Comparison of ENCODE assay signal across 22 cellular contexts in the genomic region with DNA sequence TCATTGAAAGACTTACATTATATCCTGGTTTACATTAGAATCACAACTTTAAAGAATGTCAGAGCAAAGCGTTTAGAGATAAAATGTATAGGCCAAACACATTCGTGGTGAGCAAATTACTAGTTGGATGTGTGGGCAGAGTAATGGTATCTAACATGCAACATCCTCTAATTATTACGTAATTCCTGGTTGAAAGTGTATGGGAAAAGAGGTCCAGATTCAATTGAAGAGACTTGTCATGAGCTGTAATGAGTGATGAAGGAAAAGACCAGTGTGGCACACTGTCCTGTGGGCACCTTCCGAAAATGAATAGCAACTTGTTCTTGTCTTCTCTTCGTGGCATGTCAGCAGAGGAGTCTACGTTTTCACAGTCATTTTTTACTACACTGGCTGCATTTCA.
DNase-seq lines count a peak whose midpoint lies in the region; ATAC-seq, FAIRE-seq and TF ChIP-seq lines count a peak whose summit lies in the region.
"Had no signal": no experiment of that assay in that cellular context is flagged by ENCODE, and none has a peak within 500 bp of the region (broad histone marks: within the 10 kb centered on the region; RNA-seq: fewer than 3 reads in every experiment).

No MANE protein-coding gene starts in this region.

- H3K36me3 ChIP-seq in bronchial epithelial cell (ENCODE audit: control insufficient read depth, insufficient read depth, low read length) (no peaks in the 10 kb centered on the region), mesenchymal stem cell (ENCODE audit: control insufficient read depth in 1 of 2, insufficient read depth in 2 of 2, low read depth in 1 of 2, low read length in 2 of 2) (no peaks in the 10 kb centered on the region)
- H3K36me3 ChIP-seq: gastroesophageal sphincter had no signal

- in situ Hi-C loops in GM13977 (cut with MboI; ENCODE audit: low pct_unique_long_range_greater_than_20kb, low sequenced_read_pairs, unreplicated experiment) = no loop called here

- H3K27me3 ChIP-seq in bronchial epithelial cell (ENCODE audit: control insufficient read depth, insufficient read depth, low read length) = no peaks in the 10 kb centered on the region
- H3K27me3 ChIP-seq in mesenchymal stem cell (ENCODE audit: control insufficient read depth in 1 of 2, insufficient read depth in 1 of 2, low read length in 2 of 2) = no peaks in the 10 kb centered on the region
- H3K27me3 ChIP-seq: gastroesophageal sphincter had no signal

- 76% methylated on average over 6 of the region's 6 CpGs for WGBS in mesenchymal stem cell

- H3K9me3 ChIP-seq in mesenchymal stem cell (ENCODE audit: control insufficient read depth, low read length) = no peaks in the 10 kb centered on the region
- H3K9me3 ChIP-seq: gastroesophageal sphincter, mucosa of descending colon had no signal

- ATAC-seq in stimulated activated memory B cell treated with anti-CD40 and anti-IgM and Interleukin-4, amounts not matched to agents 10 μg/mL and 1 μg/mL and 100 μg/mL, for 72 hours = no peak
- ATAC-seq: activated CD8-positive, alpha-beta memory T cell treated with anti-CD3 and anti-CD28 coated beads, Interleukin-2, amount 10 ng/mL, durations not matched to agents 7 days and 5 days; CD8-positive, alpha-beta T cell; gastroesophageal sphincter; K562; left colon; mucosa of descending colon had no signal

- no peak overlapping the region for H3K4me3 ChIP-seq in AG10803 (ENCODE audit: low read length)
- H3K4me3 ChIP-seq in bronchial epithelial cell (ENCODE audit: low read depth, low read length) = no peak overlapping the region
- no peak overlapping the region for H3K4me3 ChIP-seq in mesenchymal stem cell (ENCODE audit: insufficient read depth in 1 of 2, low read depth in 1 of 2, low read length in 2 of 2)
- H3K4me3 ChIP-seq: gastroesophageal sphincter, K562, mucosa of descending colon had no signal

- no peaks in the 10 kb centered on the region for H3K27me3 Mint-ChIP-seq in stimulated activated memory B cell treated with anti-CD40 and anti-IgM and Interleukin-4, amounts not matched to agents 10 μg/mL and 1 μg/mL and 100 μg/mL, for 72 hours
- no peaks in the 10 kb centered on the region for H3K27me3 Mint-ChIP-seq in activated naive CD4-positive, alpha-beta T cell treated with anti-CD3 and anti-CD28 coated beads, Interleukin-2, amount 10 ng/mL, durations not matched to agents 7 days and 5 days
- H3K27me3 Mint-ChIP-seq: activated CD8-positive, alpha-beta memory T cell treated with anti-CD3 and anti-CD28 coated beads, Interleukin-2, amount 10 ng/mL, durations not matched to agents 7 days and 5 days had no signal

- no peak for TF ChIP-seq CTCF in AG10803 (conservative IDR thresholded peaks at IDR 0.05; ENCODE audit: low read length)
- no peak for TF ChIP-seq CTCF in bronchial epithelial cell (IDR thresholded peaks at IDR 0.05; ENCODE audit: insufficient read depth, low read length, severe bottlenecking)
- no peak for TF ChIP-seq CTCF in GM13977 (IDR thresholded peaks at IDR 0.05; ENCODE audit: extremely low read depth, insufficient read depth, missing control alignments)

- H3K23ac ChIP-seq in mesenchymal stem cell (ENCODE audit: low read length in 2 of 2) = no peak overlapping the region

- no peak overlapping the region for H2AK5ac ChIP-seq in mesenchymal stem cell (ENCODE audit: low read length, severe bottlenecking)

- H2AFZ ChIP-seq in mesenchymal stem cell (ENCODE audit: low read depth, low read length) = no peak overlapping the region

- CTCF ChIA-PET in activated naive CD4-positive, alpha-beta T cell treated with anti-CD3 and anti-CD28 coated beads, Interleukin-2, amount 10 ng/mL, durations not matched to agents 7 days and 5 days (lab: Charles Lee) = interaction anchor here (0.6 kb wide), 1 partner anchor 772 kb away, joined by 3 read pairs; no protein-coding TSS in a partner anchor

- H3K4me3 Mint-ChIP-seq in stimulated activated memory B cell treated with anti-CD40 and anti-IgM and Interleukin-4, amounts not matched to agents 10 μg/mL and 1 μg/mL and 100 μg/mL, for 72 hours = no peak overlapping the region
- H3K4me3 Mint-ChIP-seq in activated naive CD4-positive, alpha-beta T cell treated with anti-CD3 and anti-CD28 coated beads, Interleukin-2, amount 10 ng/mL, durations not matched to agents 7 days and 5 days = no peak overlapping the region
- H3K4me3 Mint-ChIP-seq: activated CD8-positive, alpha-beta memory T cell treated with anti-CD3 and anti-CD28 coated beads, Interleukin-2, amount 10 ng/mL, durations not matched to agents 7 days and 5 days; CD8-positive, alpha-beta T cell had no signal

- H2BK5ac ChIP-seq in mesenchymal stem cell (ENCODE audit: low read depth, low read length, poor library complexity, severe bottlenecking) = no peak overlapping the region

- no peak overlapping the region for H3K4ac ChIP-seq in mesenchymal stem cell (ENCODE audit: low read depth in 1 of 2, low read length in 2 of 2)

- no peak overlapping the region for H3K27ac ChIP-seq in mesenchymal stem cell (ENCODE audit: low read length, poor library complexity, severe bottlenecking)
- H3K27ac ChIP-seq: gastroesophageal sphincter had no signal

- H3K79me1 ChIP-seq in mesenchymal stem cell (replicated peaks; ENCODE audit: low read length, poor library complexity, severe bottlenecking) = no peaks in the 10 kb centered on the region

- no peak overlapping the region for H3K27ac Mint-ChIP-seq in stimulated activated memory B cell treated with anti-CD40 and anti-IgM and Interleukin-4, amounts not matched to agents 10 μg/mL and 1 μg/mL and 100 μg/mL, for 72 hours
- no peak overlapping the region for H3K27ac Mint-ChIP-seq in activated naive CD4-positive, alpha-beta T cell treated with anti-CD3 and anti-CD28 coated beads, Interleukin-2, amount 10 ng/mL, durations not matched to agents 7 days and 5 days
- H3K27ac Mint-ChIP-seq: activated CD8-positive, alpha-beta memory T cell treated with anti-CD3 and anti-CD28 coated beads, Interleukin-2, amount 10 ng/mL, durations not matched to agents 7 days and 5 days; CD8-positive, alpha-beta T cell had no signal

- no peak overlapping the region for H3K14ac ChIP-seq in mesenchymal stem cell (ENCODE audit: low read length in 2 of 2)

- H3K4me1 Mint-ChIP-seq in stimulated activated memory B cell treated with anti-CD40 and anti-IgM and Interleukin-4, amounts not matched to agents 10 μg/mL and 1 μg/mL and 100 μg/mL, for 72 hours = no peaks in the 10 kb centered on the region
- H3K4me1 Mint-ChIP-seq in activated naive CD4-positive, alpha-beta T cell treated with anti-CD3 and anti-CD28 coated beads, Interleukin-2, amount 10 ng/mL, durations not matched to agents 7 days and 5 days = no peaks in the 10 kb centered on the region
- H3K4me1 Mint-ChIP-seq: activated CD8-positive, alpha-beta memory T cell treated with anti-CD3 and anti-CD28 coated beads, Interleukin-2, amount 10 ng/mL, durations not matched to agents 7 days and 5 days had no signal

- no peak overlapping the region for H2BK120ac ChIP-seq in mesenchymal stem cell (ENCODE audit: low read depth, low read length)

- H3K36me3 Mint-ChIP-seq in stimulated activated memory B cell treated with anti-CD40 and anti-IgM and Interleukin-4, amounts not matched to agents 10 μg/mL and 1 μg/mL and 100 μg/mL, for 72 hours = no peaks in the 10 kb centered on the region
- no peaks in the 10 kb centered on the region for H3K36me3 Mint-ChIP-seq in activated naive CD4-positive, alpha-beta T cell treated with anti-CD3 and anti-CD28 coated beads, Interleukin-2, amount 10 ng/mL, durations not matched to agents 7 days and 5 days
- H3K36me3 Mint-ChIP-seq: activated CD8-positive, alpha-beta memory T cell treated with anti-CD3 and anti-CD28 coated beads, Interleukin-2, amount 10 ng/mL, durations not matched to agents 7 days and 5 days; CD8-positive, alpha-beta T cell had no signal

- H4K8ac ChIP-seq in mesenchymal stem cell (ENCODE audit: low read length) = no peak overlapping the region

- no peak overlapping the region for H3K9ac ChIP-seq in mesenchymal stem cell (ENCODE audit: low read length)

- DNase-seq in AG10803 (ENCODE audit: low read depth) (peak; percentile 27), MV-4-11 (lab: John Stamatoyannopoulos, UW) (peak; percentile 33), bronchial epithelial cell (ENCODE audit: low read depth) (peak; percentile 52), mesenchymal stem cell (peak; percentile 36), GM13977 (ENCODE audit: low spot score) (no peak), NK-92 (lab: John Stamatoyannopoulos, UW; ENCODE audit: unreplicated experiment) (no peak)
- no peak for DNase-seq in activated naive CD4-positive, alpha-beta T cell treated with anti-CD3 and anti-CD28 coated beads, Interleukin-2, amount 10 ng/mL, durations not matched to agents 7 days and 5 days
- DNase-seq: activated CD8-positive, alpha-beta memory T cell treated with anti-CD3 and anti-CD28 coated beads, Interleukin-2, amount 10 ng/mL, durations not matched to agents 7 days and 5 days; activated effector memory CD4-positive, alpha-beta T cell treated with Interleukin-2 at 50 U/mL for 16 hours; CD8-positive, alpha-beta T cell; DMS79; GOT3; left colon; mucosa of descending colon; NCI-H69; stimulated activated naive CD4-positive, alpha-beta T cell treated with Interleukin-2 at 50 U/mL for 16 hours; trophoblast cell had no signal

- H2BK15ac ChIP-seq in mesenchymal stem cell (ENCODE audit: low read depth, poor library complexity, severe bottlenecking) = no peak overlapping the region

- no peaks in the 10 kb centered on the region for H3K4me1 ChIP-seq in mesenchymal stem cell (ENCODE audit: control insufficient read depth, insufficient read depth, low read depth, low read length)
- H3K4me1 ChIP-seq: gastroesophageal sphincter had no signal

- no peak overlapping the region for H3K18ac ChIP-seq in mesenchymal stem cell (ENCODE audit: low read depth in 1 of 2, low read length in 2 of 2)

- H4K91ac ChIP-seq in mesenchymal stem cell (ENCODE audit: low read length) = no peak overlapping the region

- peak; percentile 88 for FAIRE-seq in bronchial epithelial cell (lab: Jason Lieb, UNC)
- FAIRE-seq: endometrium, GM18507, K562 had no signal

- no peak overlapping the region for H3K4me2 ChIP-seq in mesenchymal stem cell (ENCODE audit: low read length, poor library complexity, severe bottlenecking)

- peaks cover 9% of the 10 kb centered on the region for H3K9me3 Mint-ChIP-seq in stimulated activated memory B cell treated with anti-CD40 and anti-IgM and Interleukin-4, amounts not matched to agents 10 μg/mL and 1 μg/mL and 100 μg/mL, for 72 hours
- H3K9me3 Mint-ChIP-seq in activated naive CD4-positive, alpha-beta T cell treated with anti-CD3 and anti-CD28 coated beads, Interleukin-2, amount 10 ng/mL, durations not matched to agents 7 days and 5 days = no peaks in the 10 kb centered on the region

- H2BK12ac ChIP-seq in mesenchymal stem cell (ENCODE audit: low read length in 2 of 2) = peak overlapping the region in 1 of 2 experiments; percentile 84

Comparison
In these comparisons a context has a peak if more than half of its experiments do, and no peak if none do; other contexts are left out.
1. DNase-seq: peak in AG10803 (single experiment), MV-4-11 (single experiment), bronchial epithelial cell (single experiment) and mesenchymal stem cell (single experiment); none in GM13977 (single experiment), NK-92 (single experiment) and activated naive CD4-positive, alpha-beta T cell treated with anti-CD3 and anti-CD28 coated beads, Interleukin-2, amount 10 ng/mL, durations not matched to agents 7 days and 5 days (single experiment).